Comparison of ENCODE assay signal across 8 cellular contexts in genomic region chr18:9673296-9674251, GRCh38. TPM values are rescaled to one million over a fixed set of nuclear protein-coding genes. Genes with fewer than 3 reads are reported as not detected.
DNase-seq lines count a peak whose midpoint lies in the region; ATAC-seq and TF ChIP-seq lines count a peak whose summit lies in the region.

No MANE protein-coding gene starts in this region.

- H3K36me3 ChIP-seq in Peyer's patch: no peaks in the 10 kb centered on the region

- peak; percentile 96 for ATAC-seq in GM21367 (IDR thresholded peaks at IDR 0.05; ENCODE audit: unreplicated experiment)
- peak; percentile 98 for ATAC-seq in HG03521 (IDR thresholded peaks at IDR 0.05; ENCODE audit: unreplicated experiment)

- WGBS in lower leg skin, 2 donors: 25 to 26% methylated on average over 8 of the region's 8 CpGs

- peaks cover 0 to 7% (median 3%) of the 10 kb centered on the region in 4 donors for H3K4me1 ChIP-seq in Peyer's patch

- H3K27ac Mint-ChIP-seq in chondrocyte (ENCODE audit: unreplicated experiment): no peak overlapping the region

- H3K9me3 ChIP-seq in Peyer's patch: no peaks in the 10 kb centered on the region

- no peaks in the 10 kb centered on the region for H3K36me3 Mint-ChIP-seq in chondrocyte (ENCODE audit: low read depth)

- no peaks in the 10 kb centered on the region for H3K27me3 ChIP-seq in Peyer's patch

- DNase-seq in SHP77 (lab: John Stamatoyannopoulos, UW) (peak; percentile 25 to 36), SHP77 treated with DMSO at 0.1 percent for 48 hours (lab: John Stamatoyannopoulos, UW) (no peak), Peyer's patch (peak; percentile 63 to 86 (median 66)), chondrocyte (ENCODE audit: low spot score) (no peak), lower leg skin (ENCODE audit: low spot score in 2 of 2) (peak; percentile 43 to 84), GOT3 (lab: John Stamatoyannopoulos, UW) (no peak)

- TF ChIP-seq POLR2A in Peyer's patch (IDR thresholded peaks at IDR 0.05): no peak
- TF ChIP-seq POLR2A in lower leg skin (IDR thresholded peaks at IDR 0.05): no peak

- H3K4me3 ChIP-seq in Peyer's patch (no peak overlapping the region), lower leg skin (ENCODE audit: low read depth, poor library complexity, severe bottlenecking) (no peak overlapping the region)

- H3K4me3 Mint-ChIP-seq in chondrocyte (ENCODE audit: unreplicated experiment): no peak overlapping the region

- intact Hi-C loops in lower leg skin (cut with DNase I; ENCODE audit: low total_unique reads): no loop called here

- TF ChIP-seq CTCF in Peyer's patch (IDR thresholded peaks at IDR 0.05) (peak in 4 of 6 experiments; percentile 12 to 36 (median 26)), chondrocyte (IDR thresholded peaks at IDR 0.05) (peak; percentile 65), lower leg skin (IDR thresholded peaks at IDR 0.05) (no peak)

- H3K27ac ChIP-seq in Peyer's patch: peak overlapping the region; percentile 54 to 87 (median 80)

- H3K4me1 Mint-ChIP-seq in chondrocyte (ENCODE audit: low read depth): peaks cover 19% of the 10 kb centered on the region

- H3K27me3 Mint-ChIP-seq in chondrocyte (ENCODE audit: low read depth): no peaks in the 10 kb centered on the region

- H3K9me3 Mint-ChIP-seq in chondrocyte (ENCODE audit: low read depth): peaks cover 2% of the 10 kb centered on the region

RNA-seq across cellular contexts. Expression of gene RAB31, which starts 34.5 kb away (rescaled TPM):
- total RNA-seq in Peyer's patch (10 to 100 TPM in 3 of 4 donors, 1 to 10 TPM in 1; 6.2 to 66.8 (median 17.7) TPM), chondrocyte (82.4 to 89.6 TPM (median 87.7 TPM) in 3 replicates), lower leg skin (10 to 100 TPM; 12.2 to 22.0 (median 15.6) TPM)

RNA-seq across cellular contexts. Expression of gene PPP4R1, which starts 59.2 kb away (rescaled TPM):
- total RNA-seq in Peyer's patch: 100 to 1,000 TPM; 118 to 168 (median 140) TPM
- total RNA-seq in chondrocyte: 105 to 110 TPM (median 108 TPM) in 3 replicates
- 100 to 1,000 TPM in 1 of 4 donors, 10 to 100 TPM in 3; 50.0 to 129 (median 68.0) TPM for total RNA-seq in lower leg skin

Comparison
In these comparisons a context has a peak if more than half of its experiments do, and no peak if none do; other contexts are left out.
1. DNase-seq: peak in SHP77 (2 of 2), Peyer's patch (3 of 3) and lower leg skin (2 of 2); none in SHP77 treated with DMSO at 0.1 percent for 48 hours (single experiment), chondrocyte (single experiment) and GOT3 (single experiment).
2. CTCF ChIP-seq: peak in Peyer's patch (4 of 6) and chondrocyte (single experiment); none in lower leg skin (0 of 3).